Comparison of ENCODE assay signal across 12 cellular contexts in the genomic region with DNA sequence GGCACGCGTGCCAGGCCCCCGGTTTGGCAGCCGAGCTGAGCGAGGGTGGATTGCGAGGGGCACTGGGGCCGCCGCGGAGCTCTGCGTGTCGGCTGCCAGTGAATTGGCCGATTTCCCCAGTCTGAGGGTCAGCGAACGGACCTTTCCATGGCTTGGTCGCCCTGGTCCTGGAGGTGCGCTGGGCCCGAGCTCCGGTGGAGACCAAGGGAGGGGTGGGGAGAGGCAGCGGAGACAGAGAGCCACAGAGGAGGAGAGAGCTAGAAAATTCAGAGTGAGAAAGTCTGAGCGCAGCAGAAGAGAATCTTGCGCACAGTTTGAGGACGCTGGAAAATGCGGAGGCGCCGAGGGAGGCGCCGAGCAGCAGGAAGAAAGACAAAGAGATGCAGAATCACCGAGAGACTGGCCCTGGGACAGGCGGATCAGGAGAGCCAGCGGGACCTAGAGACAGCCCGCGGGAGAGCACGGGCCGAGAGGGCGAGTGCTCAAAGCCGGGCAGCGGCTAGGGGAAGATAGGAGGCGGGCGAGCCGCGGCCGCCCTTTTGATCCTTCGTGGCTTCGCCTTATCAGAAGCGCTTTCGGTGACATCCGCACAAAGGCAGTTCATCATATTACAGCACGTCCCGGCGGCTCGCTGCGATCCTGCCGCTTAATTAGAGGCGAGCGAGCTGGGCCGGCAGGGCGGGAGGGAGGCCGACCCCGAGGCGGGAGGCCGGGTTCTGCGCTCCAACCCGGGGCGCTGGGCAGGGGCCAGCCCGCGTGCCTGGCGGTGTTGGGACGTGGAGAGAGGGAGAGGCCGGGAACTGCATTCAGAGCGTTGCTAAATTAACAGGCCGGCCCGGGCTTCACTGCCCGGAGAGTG. TPM values are rescaled to one million over a fixed set of nuclear protein-coding genes. Genes with fewer than 3 reads are reported as not detected.
DNase-seq lines count a peak whose midpoint lies in the region; ATAC-seq and TF ChIP-seq lines count a peak whose summit lies in the region.
"Had no signal": no experiment of that assay in that cellular context is flagged by ENCODE, and none has a peak within 500 bp of the region (broad histone marks: within the 10 kb centered on the region; RNA-seq: fewer than 3 reads in every experiment).

No MANE protein-coding gene starts in this region.

- H3K79me2 ChIP-seq in smooth muscle cell (ENCODE audit: low read depth) (no peaks in the 10 kb centered on the region), OCI-LY7 (ENCODE audit: insufficient read depth, low read depth, low read length) (no peaks in the 10 kb centered on the region)

- H3K27ac Mint-ChIP-seq in activated CD8-positive, alpha-beta memory T cell treated with anti-CD3 and anti-CD28 coated beads, Interleukin-2, amount 10 ng/mL, durations not matched to agents 7 days and 5 days: peak overlapping the region; percentile 40
- no peak overlapping the region for H3K27ac Mint-ChIP-seq in glutamatergic neuron (ENCODE audit: unreplicated experiment)
- H3K27ac Mint-ChIP-seq: naive B cell had no signal

- 2% methylated on average over 72 of the region's 73 CpGs for WGBS in smooth muscle cell (ENCODE audit: low lambda C conversion rate)

- no peak overlapping the region for H3K27ac ChIP-seq in smooth muscle cell (ENCODE audit: low read depth)
- no peak overlapping the region for H3K27ac ChIP-seq in OCI-LY7 (ENCODE audit: low read depth, low read length, poor library complexity, severe bottlenecking)
- H3K27ac ChIP-seq: brain microvascular endothelial cell had no signal

- ATAC-seq in activated CD8-positive, alpha-beta memory T cell treated with anti-CD3 and anti-CD28 coated beads, Interleukin-2, amount 10 ng/mL, durations not matched to agents 7 days and 5 days: no peak

- H3K36me3 Mint-ChIP-seq in activated CD8-positive, alpha-beta memory T cell treated with anti-CD3 and anti-CD28 coated beads, Interleukin-2, amount 10 ng/mL, durations not matched to agents 7 days and 5 days: no peaks in the 10 kb centered on the region
- H3K36me3 Mint-ChIP-seq in glutamatergic neuron (ENCODE audit: unreplicated experiment): no peaks in the 10 kb centered on the region

- intact Hi-C loops in OCI-LY7 (cut with micrococcal nuclease; ENCODE audit: unreplicated experiment): no loop called here

- no peaks in the 10 kb centered on the region for H3K9me2 ChIP-seq in OCI-LY7 (ENCODE audit: insufficient read depth, low read length)

- peak overlapping the region; percentile 14 for H3K4me3 Mint-ChIP-seq in activated CD8-positive, alpha-beta memory T cell treated with anti-CD3 and anti-CD28 coated beads, Interleukin-2, amount 10 ng/mL, durations not matched to agents 7 days and 5 days
- peak overlapping the region; percentile 82 for H3K4me3 Mint-ChIP-seq in glutamatergic neuron (ENCODE audit: unreplicated experiment)
- H3K4me3 Mint-ChIP-seq: naive B cell had no signal

- H2AFZ ChIP-seq in smooth muscle cell (ENCODE audit: low read depth) (no peak overlapping the region), OCI-LY7 (ENCODE audit: low read length) (no peak overlapping the region)

- H3K27me3 Mint-ChIP-seq in activated CD8-positive, alpha-beta memory T cell treated with anti-CD3 and anti-CD28 coated beads, Interleukin-2, amount 10 ng/mL, durations not matched to agents 7 days and 5 days: peaks cover 89% of the 10 kb centered on the region
- peaks cover 50% of the 10 kb centered on the region for H3K27me3 Mint-ChIP-seq in glutamatergic neuron (ENCODE audit: unreplicated experiment)

- no peak overlapping the region for H3K9ac ChIP-seq in smooth muscle cell (ENCODE audit: low read depth)

- peaks cover 100% of the 10 kb centered on the region for H3K27me3 ChIP-seq in smooth muscle cell (ENCODE audit: low read depth)

- H3K9me3 ChIP-seq in smooth muscle cell (replicated peaks; ENCODE audit: low read depth) (no peaks in the 10 kb centered on the region), OCI-LY7 (ENCODE audit: low read length) (no peaks in the 10 kb centered on the region)

- CTCF ChIA-PET in activated CD8-positive, alpha-beta memory T cell treated with anti-CD3 and anti-CD28 coated beads, Interleukin-2, amount 10 ng/mL, durations not matched to agents 7 days and 5 days (lab: Charles Lee): no interaction called here
- CTCF ChIA-PET in OCI-LY7 (lab: Charles Lee; ENCODE audit: unreplicated experiment): no interaction called here

- H4K20me1 ChIP-seq in smooth muscle cell (ENCODE audit: low read depth) (no peaks in the 10 kb centered on the region), OCI-LY7 (ENCODE audit: insufficient read depth, low read length) (no peaks in the 10 kb centered on the region)

- POLR2A ChIA-PET in OCI-LY7 (lab: Charles Lee): interaction anchor here (0.6 kb wide), 1 partner anchor 33 kb away, joined by 3 read pairs; no protein-coding TSS in a partner anchor

- TF ChIP-seq CTCF in glutamatergic neuron (IDR thresholded peaks at IDR 0.05; ENCODE audit: partially characterized antibody, unreplicated experiment): no peak
- no peak for TF ChIP-seq CTCF in smooth muscle cell (IDR thresholded peaks at IDR 0.05; ENCODE audit: borderline replicate concordance, insufficient read depth, poor library complexity, severe bottlenecking)
- no peak for TF ChIP-seq CTCF in OCI-LY7 (conservative IDR thresholded peaks at IDR 0.05; ENCODE audit: low read length)

- peaks cover 3% of the 10 kb centered on the region for H3K4me1 Mint-ChIP-seq in activated CD8-positive, alpha-beta memory T cell treated with anti-CD3 and anti-CD28 coated beads, Interleukin-2, amount 10 ng/mL, durations not matched to agents 7 days and 5 days
- peaks cover 23% of the 10 kb centered on the region for H3K4me1 Mint-ChIP-seq in glutamatergic neuron (ENCODE audit: low read depth, unreplicated experiment)

- no peaks in the 10 kb centered on the region for H3F3A ChIP-seq in smooth muscle cell (ENCODE audit: low read depth)

- H3K4me2 ChIP-seq in smooth muscle cell (peak overlapping the region; percentile 72), OCI-LY7 (ENCODE audit: low read length) (no peak overlapping the region)

- H3K4me1 ChIP-seq in smooth muscle cell (ENCODE audit: low read depth) (peaks cover 63% of the 10 kb centered on the region), OCI-LY7 (ENCODE audit: insufficient read depth, low read length, poor library complexity, severe bottlenecking) (peaks cover 18% of the 10 kb centered on the region)

- H3K4me3 ChIP-seq in smooth muscle cell (no peak overlapping the region), OCI-LY7 (ENCODE audit: low read depth, low read length, poor library complexity, severe bottlenecking) (no peak overlapping the region)

- no peaks in the 10 kb centered on the region for H3K36me3 ChIP-seq in smooth muscle cell (ENCODE audit: low read depth)
- H3K36me3 ChIP-seq in OCI-LY7 (ENCODE audit: insufficient read depth, low read length): no peaks in the 10 kb centered on the region
- H3K36me3 ChIP-seq: brain microvascular endothelial cell had no signal

- H3K9me3 Mint-ChIP-seq in activated CD8-positive, alpha-beta memory T cell treated with anti-CD3 and anti-CD28 coated beads, Interleukin-2, amount 10 ng/mL, durations not matched to agents 7 days and 5 days (ENCODE audit: low read depth): no peaks in the 10 kb centered on the region
- H3K9me3 Mint-ChIP-seq in glutamatergic neuron (ENCODE audit: unreplicated experiment): peaks cover 7% of the 10 kb centered on the region

- BruUV-seq in OCI-LY7 (replicated peaks; lab: Mats Ljungman, UMichigan): no TSS peak

- DNase-seq in activated CD8-positive, alpha-beta memory T cell treated with anti-CD3 and anti-CD28 coated beads, Interleukin-2, amount 10 ng/mL, durations not matched to agents 7 days and 5 days: no peak
- DNase-seq in activated CD8-positive, alpha-beta memory T cell treated with anti-CD3 and anti-CD28 coated beads, Interleukin-2, amount 50 U/mL, for 4 hours: no peak
- peak; percentile 20 for DNase-seq in NCI-H69 (lab: John Stamatoyannopoulos, UW)
- DNase-seq in glutamatergic neuron: peak; percentile 58
- DNase-seq in smooth muscle cell (lab: John Stamatoyannopoulos, UW; ENCODE audit: unreplicated experiment): no peak
- DNase-seq in cerebellar nuclear complex (lab: John Stamatoyannopoulos, UW): no peak
- DNase-seq in GM19240 (ENCODE audit: insufficient read length, low spot score): no peak
- DNase-seq in OCI-LY7 (ENCODE audit: low spot score): no peak
- DNase-seq: activated CD4-positive, CD25-positive, alpha-beta regulatory T cell; brain microvascular endothelial cell; naive B cell had no signal

RNA-seq across cellular contexts. Expression of a gene that starts 12.7 kb away (rescaled TPM):
- not detected for total RNA-seq in activated CD8-positive, alpha-beta memory T cell treated with anti-CD3 and anti-CD28 coated beads, Interleukin-2, amount 10 ng/mL, durations not matched to agents 7 days and 5 days
- total RNA-seq in glutamatergic neuron (ENCODE audit: unreplicated experiment) (0.07 TPM), smooth muscle cell (not detected in 2 replicates), OCI-LY7 (2022) (not detected in 2 replicates)
- polyA plus RNA-seq in smooth muscle cell: not detected in 2 replicates
- not detected in 2 replicates for total RNA-seq in OCI-LY7 (2014; rRNA removed; shearing (Covaris generic))
- total RNA-seq: fibroblast of villous mesenchyme had no signal

Comparison
In these comparisons a context has a peak if more than half of its experiments do, and no peak if none do; other contexts are left out.
1. DNase-seq: peak in NCI-H69 (single experiment) and glutamatergic neuron (single experiment); none in activated CD8-positive, alpha-beta memory T cell treated with anti-CD3 and anti-CD28 coated beads, Interleukin-2, amount 10 ng/mL, durations not matched to agents 7 days and 5 days (single experiment), activated CD8-positive, alpha-beta memory T cell treated with anti-CD3 and anti-CD28 coated beads, Interleukin-2, amount 50 U/mL, for 4 hours (single experiment), smooth muscle cell (single experiment), cerebellar nuclear complex (0 of 2), GM19240 (single experiment) and OCI-LY7 (single experiment).